ENCODE assay signal across 2 cellular contexts in genomic region chr3:72560857-72561675, GRCh38.
A peak's percentile ranks its signal among the peaks of the same experiment; 100 is the strongest.
TF ChIP-seq lines count a peak whose summit lies in the region.

No MANE protein-coding gene starts in this region.

TF ChIP-seq in IMR-90, 13 proteins besides CTCF, POLR2A, EP300 and RAD21:
- no peak for TF ChIP-seq CHD1 (IDR thresholded peaks at IDR 0.05; ENCODE audit: low read depth, low read length)
- TF ChIP-seq SMC3 (IDR thresholded peaks at IDR 0.05; ENCODE audit: low read depth, low read length): no peak
- no peak for TF ChIP-seq FOS (IDR thresholded peaks at IDR 0.05; ENCODE audit: low read depth, low read length)
- no peak for TF ChIP-seq BHLHE40 (IDR thresholded peaks at IDR 0.05; ENCODE audit: low read depth, low read length)
- TF ChIP-seq USF2 (IDR thresholded peaks at IDR 0.05; ENCODE audit: low read depth, low read length): no peak
- TF ChIP-seq MXI1 (IDR thresholded peaks at IDR 0.05; ENCODE audit: borderline replicate concordance, low read depth, low read length): no peak
- no peak for TF ChIP-seq RFX5 (IDR thresholded peaks at IDR 0.05; ENCODE audit: low read depth, low read length)
- no peak for TF ChIP-seq NFE2L2 (IDR thresholded peaks at IDR 0.05; ENCODE audit: low read depth, low read length)
- no peak for TF ChIP-seq ELK1 (IDR thresholded peaks at IDR 0.05; ENCODE audit: borderline replicate concordance, low read depth, low read length)
- no peak for TF ChIP-seq MAFK (IDR thresholded peaks at IDR 0.05; ENCODE audit: low read depth, low read length)
- no peak for TF ChIP-seq RCOR1 (IDR thresholded peaks at IDR 0.05; ENCODE audit: insufficient replicate concordance, low read length)
- no peak for TF ChIP-seq CEBPB (IDR thresholded peaks at IDR 0.05; ENCODE audit: low read depth, low read length)
- TF ChIP-seq MAZ (IDR thresholded peaks at IDR 0.05; ENCODE audit: borderline replicate concordance, low read depth, low read length): no peak

TF ChIP-seq in H1, 55 proteins besides CTCF, POLR2A, EP300 and RAD21:
- no peak for TF ChIP-seq NRF1 (IDR thresholded peaks at IDR 0.05; ENCODE audit: low read depth, low read length)
- 0 out of 2 replicates have a peak, but pooled peaks have one; percentile 43 for TF ChIP-seq E2F6 (IDR thresholded peaks at IDR 0.05)
- TF ChIP-seq TEAD4 (IDR thresholded peaks at IDR 0.05; ENCODE audit: low read depth, low read length): peak; percentile 2; the same call in 1 of the 2 replicates
